In genomic region chr3:192514754-192515660, GRCh38 we compare ENCODE assay signal across 1 cellular context.
TF ChIP-seq lines count a peak whose summit lies in the region.

No MANE protein-coding gene starts in this region.

TF ChIP-seq in HEK293, 187 proteins besides CTCF, POLR2A, EP300 and RAD21 (continued from another document and continues in another):
- TF ChIP-seq ZNF513 (tag by site-specific recombination; IDR thresholded peaks at IDR 0.05): no peak
- TF ChIP-seq ZBTB10 (tag by site-specific recombination; IDR thresholded peaks at IDR 0.05): no peak
- TF ChIP-seq ZFP3 (tag by site-specific recombination; IDR thresholded peaks at IDR 0.05; ENCODE audit: low read depth): no peak
- TF ChIP-seq ZNF341 (tag by site-specific recombination; IDR thresholded peaks at IDR 0.05; ENCODE audit: low read depth): no peak
- TF ChIP-seq ZNF335 (tag by site-specific recombination; conservative IDR thresholded peaks at IDR 0.05): peak; percentile 98
- peak; percentile 68 for TF ChIP-seq GLIS2 (tag by site-specific recombination; IDR thresholded peaks at IDR 0.05)
- no peak for TF ChIP-seq ZNF223 (tag by site-specific recombination; IDR thresholded peaks at IDR 0.05)
- peak; percentile 69 for TF ChIP-seq PRDM10 (tag by site-specific recombination; IDR thresholded peaks at IDR 0.05)
- TF ChIP-seq ZNF391 (tag by site-specific recombination; IDR thresholded peaks at IDR 0.05; ENCODE audit: borderline replicate concordance, low read depth): no peak
- TF ChIP-seq ZBTB1 (tag by site-specific recombination; IDR thresholded peaks at IDR 0.05): no peak
- TF ChIP-seq HOXC10 (CRISPR knock-in tag; IDR thresholded peaks at IDR 0.05): no peak
- TF ChIP-seq ZXDB (tag by site-specific recombination; IDR thresholded peaks at IDR 0.05): no peak
- TF ChIP-seq ZIC2 (tag by site-specific recombination; IDR thresholded peaks at IDR 0.05): 0 out of 2 replicates have a peak, but pooled peaks have one; percentile 25
- TF ChIP-seq ZFP37 (tag by site-specific recombination; IDR thresholded peaks at IDR 0.05): 0 out of 2 replicates have a peak, but pooled peaks have one; percentile 22
- no peak for TF ChIP-seq ZNF274 (IDR thresholded peaks at IDR 0.05; ENCODE audit: low read length)
- TF ChIP-seq ZNF274 (tag by site-specific recombination; IDR thresholded peaks at IDR 0.05; ENCODE audit: borderline replicate concordance): no peak
- 0 out of 2 replicates have a peak, but pooled peaks have one; percentile 25 for TF ChIP-seq EGR2 (tag by site-specific recombination; IDR thresholded peaks at IDR 0.05; ENCODE audit: low read depth)
- TF ChIP-seq ZNF76 (tag by site-specific recombination; IDR thresholded peaks at IDR 0.05; ENCODE audit: borderline replicate concordance, low read depth): peak; percentile 39; the same call in 1 of the 2 replicates
- TF ChIP-seq SP7 (tag by site-specific recombination; IDR thresholded peaks at IDR 0.05): no peak
- TF ChIP-seq ZNF248 (tag by site-specific recombination; IDR thresholded peaks at IDR 0.05): no peak
- no peak for TF ChIP-seq ZNF112 (tag by site-specific recombination; IDR thresholded peaks at IDR 0.05)
- 0 out of 2 replicates have a peak, but pooled peaks have one; percentile 13 for TF ChIP-seq ZBTB48 (tag by site-specific recombination; IDR thresholded peaks at IDR 0.05)
- TF ChIP-seq ZNF704 (tag by site-specific recombination; IDR thresholded peaks at IDR 0.05): no peak
- TF ChIP-seq ZBTB11 (tag by site-specific recombination; conservative IDR thresholded peaks at IDR 0.05; ENCODE audit: low read depth): peak; percentile 68; the same call in 1 of the 2 replicates
- no peak for TF ChIP-seq ZSCAN18 (tag by site-specific recombination; IDR thresholded peaks at IDR 0.05)
- TF ChIP-seq ZNF37A (tag by site-specific recombination; IDR thresholded peaks at IDR 0.05): no peak
- TF ChIP-seq TRIM28 (IDR thresholded peaks at IDR 0.05; ENCODE audit: borderline replicate concordance, low read length): no peak
- TF ChIP-seq ZNF692 (tag by site-specific recombination; IDR thresholded peaks at IDR 0.05): no peak
- no peak for TF ChIP-seq ZNF473 (tag by site-specific recombination; IDR thresholded peaks at IDR 0.05)
- no peak for TF ChIP-seq INSM2 (tag by site-specific recombination; IDR thresholded peaks at IDR 0.05)
- no peak for TF ChIP-seq ZEB2 (tag by site-specific recombination; IDR thresholded peaks at IDR 0.05)
- no peak for TF ChIP-seq SETDB1 (IDR thresholded peaks at IDR 0.05; ENCODE audit: insufficient read length, low read length)
- TF ChIP-seq ZNF354C (tag by site-specific recombination; IDR thresholded peaks at IDR 0.05; ENCODE audit: borderline replicate concordance, low read depth): no peak
- no peak for TF ChIP-seq ZNF529 (tag by site-specific recombination; IDR thresholded peaks at IDR 0.05; ENCODE audit: insufficient replicate concordance)
- TF ChIP-seq ZNF571 (tag by site-specific recombination; IDR thresholded peaks at IDR 0.05): no peak
- peak; percentile 46; the same call in 1 of the 2 replicates for TF ChIP-seq MZF1 (tag by site-specific recombination; IDR thresholded peaks at IDR 0.05; ENCODE audit: borderline replicate concordance)
- TF ChIP-seq KLF7 (tag by site-specific recombination; IDR thresholded peaks at IDR 0.05; ENCODE audit: borderline replicate concordance): no peak
- TF ChIP-seq IKZF3 (tag by site-specific recombination; IDR thresholded peaks at IDR 0.05): no peak
- TF ChIP-seq TSHZ1 (tag by site-specific recombination; IDR thresholded peaks at IDR 0.05; ENCODE audit: borderline replicate concordance): no peak
- no peak for TF ChIP-seq ZNF221 (tag by site-specific recombination; IDR thresholded peaks at IDR 0.05; ENCODE audit: borderline replicate concordance)
